Comparison of ENCODE assay signal across 37 cellular contexts in the genomic region with DNA sequence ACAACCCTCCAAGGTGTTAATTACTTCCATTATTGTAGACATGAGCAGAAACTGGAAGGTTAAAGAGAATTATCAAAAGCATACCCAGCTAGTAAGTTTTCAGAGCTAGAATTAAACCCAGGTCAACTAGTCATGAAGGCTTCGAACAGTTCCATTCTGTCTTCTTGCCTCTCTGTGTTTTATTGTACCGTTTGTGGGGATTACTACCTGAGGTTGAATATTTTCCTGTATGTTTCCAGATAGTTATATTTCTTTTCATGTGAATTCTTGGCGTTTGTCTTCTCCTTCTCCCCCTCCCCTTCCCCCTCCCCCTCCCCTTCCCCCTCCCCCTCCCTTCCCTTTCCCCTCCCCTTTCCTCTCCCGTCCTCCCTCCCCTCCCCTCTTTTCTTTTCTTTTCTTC.
A peak's percentile ranks its signal among the peaks of the same experiment; 100 is the strongest.
DNase-seq lines count a peak whose midpoint lies in the region; ATAC-seq, FAIRE-seq and TF ChIP-seq lines count a peak whose summit lies in the region.
"Had no signal": no experiment of that assay in that cellular context is flagged by ENCODE, and none has a peak within 500 bp of the region (broad histone marks: within the 10 kb centered on the region; RNA-seq: fewer than 3 reads in every experiment).

No MANE protein-coding gene starts in this region.

- no peak overlapping the region for H3K18ac ChIP-seq in H1 (ENCODE audit: extremely low read depth, low read length)

- H2BK15ac ChIP-seq in H1 (ENCODE audit: low read length): no peak overlapping the region

- H3K9me3 ChIP-seq in HepG2 (ENCODE audit: low read length) (no peaks in the 10 kb centered on the region), right lobe of liver (no peaks in the 10 kb centered on the region), K562 (replicated peaks; ENCODE audit: control insufficient read depth, insufficient read depth, low read depth, low read length) (no peaks in the 10 kb centered on the region), H1 (ENCODE audit: insufficient read depth in 2 of 2, low read depth in 1 of 2, low read length in 1 of 2) (no peaks in the 10 kb centered on the region), endodermal cell (ENCODE audit: control insufficient read depth, low read length) (peaks cover 5% of the 10 kb centered on the region)
- H3K9me3 ChIP-seq: A549; BE2C; BLaER1; BLaER1 treated with 17β-estradiol and CSF1 and Interleukin-3, amounts not matched to agents 10 nM and 100 nM; Caco-2 had no signal

- no peak overlapping the region for H2BK120ac ChIP-seq in H1 (replicated peaks; ENCODE audit: low read depth, low read length)

- POLR2A ChIA-PET in HepG2 (lab: Yijun Ruan, JAX): no interaction called here
- POLR2A ChIA-PET in K562 (lab: Yijun Ruan, JAX): no interaction called here
- POLR2A ChIA-PET in H1 (lab: Charles Lee; ENCODE audit: partially characterized antibody): interaction anchor here (1.7 kb wide), 1 partner anchor 16 kb away, joined by 5 read pairs; no protein-coding TSS in a partner anchor

- WGBS in HepG2 (ENCODE audit: low lambda C conversion rate): 8% methylated on average over 4 of the region's 4 CpGs
- WGBS in right lobe of liver (ENCODE audit: insufficient coverage, low coverage, low lambda C conversion rate, missing lambda C conversion rate): 55% methylated on average over 4 of the region's 4 CpGs
- 17% methylated on average over 3 of the region's 4 CpGs for WGBS in K562 (ENCODE audit: insufficient coverage, low coverage, missing lambda C conversion rate)
- WGBS in H1 (ENCODE audit: extremely low coverage in 1 of 2, insufficient coverage in 1 of 2, insufficient read length in 1 of 2, insufficient replicate concordance in 2 of 2, low coverage in 1 of 2, low lambda C conversion rate in 2 of 2, missing lambda C conversion rate in 1 of 2), 2 experiments: 94% methylated on average over 2 of the region's 4 CpGs; no CpG with 5 or more reads in 1 of the 2 experiments
- 86 to 96% methylated on average over 1 to 3 of the region's 4 CpGs for WGBS in endodermal cell (ENCODE audit: insufficient coverage in 1 of 2, insufficient read length in 1 of 2), 2 experiments

- in situ Hi-C loops in HepG2 (cut with HindIII; ENCODE audit: extremely low pct_ligation_motif_present, low pct_unique_long_range_greater_than_20kb) (no loop called here), K562 (cut with MboI) (no loop called here)

- H3K4me1 ChIP-seq in HepG2 (ENCODE audit: insufficient read depth, low read length): no peaks in the 10 kb centered on the region
- no peaks in the 10 kb centered on the region for H3K4me1 ChIP-seq in right lobe of liver
- no peaks in the 10 kb centered on the region for H3K4me1 ChIP-seq in K562 (replicated peaks in 1 of 2; ENCODE audit: control insufficient read depth in 2 of 2, insufficient read depth in 2 of 2, low read length in 2 of 2)
- H3K4me1 ChIP-seq in H1 (replicated peaks in 1 of 4; ENCODE audit: control insufficient read depth in 3 of 4, insufficient read depth in 4 of 4, low read length in 3 of 4): 0 out of 7 replicates have a peak, but pooled peaks cover 0 to 2% (median 0%) of the 10 kb centered on the region in 4 experiments
- peaks cover 4% of the 10 kb centered on the region for H3K4me1 ChIP-seq in endodermal cell (ENCODE audit: control insufficient read depth, insufficient read depth, low read length)
- H3K4me1 ChIP-seq: A549, BE2C, BLaER1, Caco-2 had no signal

- CTCF ChIA-PET in HepG2 (lab: Yijun Ruan, JAX; ENCODE audit: low intra/inter-chr PET ratio, low total read pairs): no interaction called here
- CTCF ChIA-PET in K562 (lab: Yijun Ruan, JAX; ENCODE audit: low intra/inter-chr PET ratio): no interaction called here
- CTCF ChIA-PET in H1 (lab: Charles Lee; ENCODE audit: partially characterized antibody): interaction anchor here (1.8 kb wide), 1 partner anchor 23 kb away, joined by 3 read pairs; no protein-coding TSS in a partner anchor

- TF ChIP-seq CTCF in HepG2 (CRISPR knock-in tag; IDR thresholded peaks at IDR 0.05) (no peak), right lobe of liver (IDR thresholded peaks at IDR 0.05) (no peak), K562 (IDR thresholded peaks at IDR 0.05 in 2 of 3, conservative IDR thresholded peaks at IDR 0.05 in 1 of 3; ENCODE audit: insufficient read depth in 2 of 3, low read depth in 1 of 3, low read length in 3 of 3) (no peak), H1 (IDR thresholded peaks at IDR 0.05; ENCODE audit: control extremely low read depth in 1 of 3, insufficient read depth in 1 of 3, low read depth in 1 of 3, low read length in 3 of 3) (no peak), endodermal cell (conservative IDR thresholded peaks at IDR 0.05) (no peak), type B pancreatic cell (conservative IDR thresholded peaks at IDR 0.05) (no peak)

- peaks cover 1% of the 10 kb centered on the region; the same call in 1 of the 2 replicates for H3K23me2 ChIP-seq in H1 (ENCODE audit: low read depth, low read length)

- H3K4me2 ChIP-seq in HepG2 (ENCODE audit: low read depth, low read length) (no peak overlapping the region), K562 (ENCODE audit: insufficient read depth, low read length) (no peak overlapping the region), H1 (ENCODE audit: insufficient read depth in 1 of 2, low read depth in 2 of 2, low read length in 2 of 2) (no peak overlapping the region)
- H3K4me2 ChIP-seq: A549; BLaER1; BLaER1 treated with 17β-estradiol and CSF1 and Interleukin-3, amounts not matched to agents 10 nM and 100 nM had no signal

- H3K14ac ChIP-seq in H1 (ENCODE audit: insufficient read length): no peak overlapping the region

- no peak overlapping the region for H4K5ac ChIP-seq in H1 (ENCODE audit: insufficient read length, low read depth, low read length)

- H3K9me3 Mint-ChIP-seq in endodermal cell (no peaks in the 10 kb centered on the region), type B pancreatic cell (no peaks in the 10 kb centered on the region)
- H3K9me3 Mint-ChIP-seq: CD4-positive, alpha-beta T cell; CD8-positive, alpha-beta T cell had no signal

- intact Hi-C loops in HepG2 (cut with micrococcal nuclease; ENCODE audit: unreplicated experiment): no loop called here
- intact Hi-C loops in right lobe of liver (cut with DNase I): no loop called here
- intact Hi-C loops in K562 (cut with micrococcal nuclease): no loop called here
- intact Hi-C loops in Right ventricle myocardium inferior (cut with DNase I): no loop called here

- no peak overlapping the region for H2AFZ ChIP-seq in HepG2 (ENCODE audit: low read length)
- no peak overlapping the region for H2AFZ ChIP-seq in K562 (ENCODE audit: low read depth, low read length)
- no peak overlapping the region for H2AFZ ChIP-seq in H1 (ENCODE audit: low read length)

- DNase-seq in HepG2 (ENCODE audit: low spot score): no peak
- no peak for DNase-seq in right lobe of liver
- no peak for DNase-seq in K562 (ENCODE audit: extremely low read depth in 1 of 4, low spot score in 3 of 4)
- DNase-seq in H1 (ENCODE audit: low read depth in 1 of 2, low spot score in 2 of 2): no peak
- peak; percentile 13 for DNase-seq in endodermal cell
- DNase-seq in Right ventricle myocardium inferior (ENCODE audit: missing footprints): no peak
- no peak for DNase-seq in type B pancreatic cell (ENCODE audit: extremely low spot score, unreplicated experiment)
- no peak for DNase-seq in activated CD4-positive, alpha-beta T cell treated with anti-CD3 and anti-CD28 coated beads, Interleukin-2, amount 50 U/mL, for 1 hour
- DNase-seq: 8988T; ACHN; AML-193; BE2C; C1 segment of cervical spinal cord; Caco-2; Calu3; CD4-positive, alpha-beta memory T cell; CD4-positive, alpha-beta T cell; CD4-positive, CD25-positive, alpha-beta regulatory T cell; CD8-positive, alpha-beta memory T cell; CD8-positive, alpha-beta T cell; COR-L47; DMS 273 treated with DMSO at 0.1 percent for 48 hours; DMS153; DMS53; DMS79; DMS79 treated with DMSO at 0.1 percent for 48 hours; DND-41; EL had no signal

- H2BK20ac ChIP-seq in H1 (ENCODE audit: low read length): no peak overlapping the region

- TF ChIP-seq EP300 in HepG2 (IDR thresholded peaks at IDR 0.05; ENCODE audit: low read depth in 2 of 2, low read length in 2 of 2) (no peak), HepG2 (CRISPR knock-in tag; IDR thresholded peaks at IDR 0.05; ENCODE audit: borderline replicate concordance) (no peak), K562 (IDR thresholded peaks at IDR 0.05; ENCODE audit: low read length) (no peak), H1 (IDR thresholded peaks at IDR 0.05; ENCODE audit: borderline replicate concordance in 1 of 2, low read depth in 2 of 2, low read length in 2 of 2) (no peak)

- H3K27me3 ChIP-seq in HepG2 (ENCODE audit: control insufficient read depth in 1 of 2, insufficient read depth in 2 of 2, low read length in 2 of 2): no peaks in the 10 kb centered on the region
- H3K27me3 ChIP-seq in right lobe of liver: no peaks in the 10 kb centered on the region
- H3K27me3 ChIP-seq in K562 (ENCODE audit: control insufficient read depth in 2 of 2, insufficient read depth in 2 of 2, low read length in 2 of 2): no peaks in the 10 kb centered on the region
- H3K27me3 ChIP-seq in H1 (replicated peaks in 1 of 4; ENCODE audit: control insufficient read depth in 3 of 4, extremely low read depth in 1 of 4, insufficient read depth in 3 of 4, low read length in 3 of 4): no peaks in the 10 kb centered on the region
- no peaks in the 10 kb centered on the region for H3K27me3 ChIP-seq in endodermal cell (ENCODE audit: control insufficient read depth, insufficient read depth, low read length, poor library complexity, severe bottlenecking)
- H3K27me3 ChIP-seq: BE2C; BLaER1; BLaER1 treated with 17β-estradiol and CSF1 and Interleukin-3, amounts not matched to agents 10 nM and 100 nM had no signal

- H3K27ac ChIP-seq in HepG2 (ENCODE audit: extremely low read length, insufficient read depth, low read length) (no peak overlapping the region), right lobe of liver (no peak overlapping the region), K562 (ENCODE audit: extremely low read depth, low read depth, low read length) (no peak overlapping the region), H1 (ENCODE audit: low read depth, low read length) (no peak overlapping the region), endodermal cell (ENCODE audit: low read depth, low read length) (no peak overlapping the region)
- H3K27ac ChIP-seq: 22Rv1; A549; BLaER1; BLaER1 treated with 17β-estradiol and CSF1 and Interleukin-3, amounts not matched to agents 10 nM and 100 nM; C4-2B had no signal

- no peak overlapping the region for H3K4ac ChIP-seq in H1 (replicated peaks; ENCODE audit: insufficient read length, low read depth, low read length)

- H3K4me3 ChIP-seq in HepG2 (replicated peaks in 1 of 3; ENCODE audit: insufficient read depth in 1 of 3, low read depth in 2 of 3, low read length in 3 of 3): no peak overlapping the region
- H3K4me3 ChIP-seq in right lobe of liver: no peak overlapping the region
- H3K4me3 ChIP-seq in K562: no peak overlapping the region
- no peak overlapping the region for H3K4me3 ChIP-seq in H1 (ENCODE audit: extremely low read depth in 1 of 4, insufficient read depth in 2 of 4, low read depth in 3 of 4, low read length in 4 of 4)
- H3K4me3 ChIP-seq in endodermal cell (ENCODE audit: low read length): no peak overlapping the region
- H3K4me3 ChIP-seq: A549; BLaER1; BLaER1 treated with 17β-estradiol and CSF1 and Interleukin-3, amounts not matched to agents 10 nM and 100 nM had no signal

- H3K23ac ChIP-seq in H1 (ENCODE audit: insufficient read length): no peak overlapping the region

- H3K9ac ChIP-seq in HepG2 (ENCODE audit: insufficient read depth, low read depth, low read length) (no peak overlapping the region), K562 (ENCODE audit: insufficient read depth in 1 of 2, low read depth in 2 of 2, low read length in 2 of 2) (no peak overlapping the region), H1 (replicated peaks in 1 of 4; ENCODE audit: extremely low read depth in 1 of 4, low read depth in 3 of 4, low read length in 3 of 4) (no peak overlapping the region), endodermal cell (ENCODE audit: extremely low read depth, low read length, poor library complexity, severe bottlenecking) (no peak overlapping the region)
- H3K9ac ChIP-seq: BLaER1; BLaER1 treated with 17β-estradiol and CSF1 and Interleukin-3, amounts not matched to agents 10 nM and 100 nM had no signal

- H2BK5ac ChIP-seq in H1 (ENCODE audit: low read depth, low read length): no peak overlapping the region

- H3K36me3 Mint-ChIP-seq in endodermal cell (ENCODE audit: low read depth) (no peaks in the 10 kb centered on the region), type B pancreatic cell (no peaks in the 10 kb centered on the region)
- H3K36me3 Mint-ChIP-seq: CD14-positive monocyte; CD4-positive, alpha-beta memory T cell; CD4-positive, CD25-positive, alpha-beta regulatory T cell; CD8-positive, alpha-beta memory T cell; CD8-positive, alpha-beta T cell had no signal

- H3K79me1 ChIP-seq in H1 (ENCODE audit: low read depth, low read length): no peaks in the 10 kb centered on the region

- no peak overlapping the region for H3K27ac Mint-ChIP-seq in endodermal cell
- no peak overlapping the region for H3K27ac Mint-ChIP-seq in type B pancreatic cell
- H3K27ac Mint-ChIP-seq: B cell; CD14-positive monocyte; CD4-positive, alpha-beta memory T cell; CD4-positive, alpha-beta T cell; CD4-positive, CD25-positive, alpha-beta regulatory T cell; CD8-positive, alpha-beta memory T cell; CD8-positive, alpha-beta T cell had no signal

- H4K8ac ChIP-seq in H1 (ENCODE audit: extremely low read depth, insufficient read depth, low read length): no peak overlapping the region

- 0 out of 2 replicates have a peak overlapping the region, but pooled peaks have one; percentile 68 for H2BK12ac ChIP-seq in H1 (ENCODE audit: low read depth, low read length)

- peaks cover 16% of the 10 kb centered on the region for H3K4me1 Mint-ChIP-seq in endodermal cell
- H3K4me1 Mint-ChIP-seq in type B pancreatic cell (ENCODE audit: unreplicated experiment): peaks cover 1% of the 10 kb centered on the region
- H3K4me1 Mint-ChIP-seq: B cell; CD14-positive monocyte; CD4-positive, alpha-beta memory T cell; CD4-positive, CD25-positive, alpha-beta regulatory T cell; CD8-positive, alpha-beta memory T cell had no signal

- ATAC-seq in HepG2 (no peak), right lobe of liver (no peak), K562 (no peak), Right ventricle myocardium inferior (no peak)
- ATAC-seq: A549; CD8-positive, alpha-beta T cell had no signal

- TF ChIP-seq RAD21 in HepG2 (CRISPR knock-in tag; IDR thresholded peaks at IDR 0.05) (no peak), K562 (CRISPR knock-in tag; conservative IDR thresholded peaks at IDR 0.05 in 1 of 2, IDR thresholded peaks at IDR 0.05 in 1 of 2) (no peak), H1 (IDR thresholded peaks at IDR 0.05 in 1 of 2, conservative IDR thresholded peaks at IDR 0.05 in 1 of 2; ENCODE audit: low read depth in 2 of 2, low read length in 2 of 2) (no peak)

- H3K36me3 ChIP-seq in HepG2 (replicated peaks in 1 of 2; ENCODE audit: control insufficient read depth in 1 of 2, insufficient read depth in 2 of 2, low read length in 2 of 2) (no peaks in the 10 kb centered on the region), right lobe of liver (no peaks in the 10 kb centered on the region), K562 (ENCODE audit: control insufficient read depth, insufficient read depth, low read length) (no peaks in the 10 kb centered on the region), H1 (ENCODE audit: control insufficient read depth in 2 of 4, insufficient read depth in 4 of 4, low read length in 3 of 4) (no peaks in the 10 kb centered on the region), endodermal cell (ENCODE audit: control insufficient read depth, insufficient read depth, low read length) (no peaks in the 10 kb centered on the region)
- H3K36me3 ChIP-seq: BE2C; BLaER1; BLaER1 treated with 17β-estradiol and CSF1 and Interleukin-3, amounts not matched to agents 10 nM and 100 nM had no signal

- BruUV-seq in HepG2 (replicated peaks; lab: Mats Ljungman, UMichigan) (no TSS peak), K562 (replicated peaks; lab: Mats Ljungman, UMichigan) (no TSS peak)

- no peak overlapping the region for H3K56ac ChIP-seq in H1 (replicated peaks; ENCODE audit: insufficient read length, low read depth, low read length)

- H4K91ac ChIP-seq in H1 (replicated peaks; ENCODE audit: insufficient read length, low read length): no peak overlapping the region

- H2AK5ac ChIP-seq in H1 (ENCODE audit: low read depth, low read length): 0 out of 2 replicates have a peak overlapping the region, but pooled peaks have one; percentile 75

- H3K27me3 Mint-ChIP-seq in endodermal cell (ENCODE audit: insufficient read depth) (no peaks in the 10 kb centered on the region), type B pancreatic cell (peaks cover 5% of the 10 kb centered on the region)
- H3K27me3 Mint-ChIP-seq: B cell; CD4-positive, alpha-beta T cell; CD4-positive, CD25-positive, alpha-beta regulatory T cell had no signal

- TF ChIP-seq POLR2A in HepG2 (IDR thresholded peaks at IDR 0.05; ENCODE audit: insufficient read depth in 1 of 2, low read depth in 2 of 2, low read length in 2 of 2) (no peak), right lobe of liver (IDR thresholded peaks at IDR 0.05) (no peak), K562 (conservative IDR thresholded peaks at IDR 0.05) (no peak), H1 (IDR thresholded peaks at IDR 0.05; ENCODE audit: control extremely low read depth in 1 of 2, low read depth in 2 of 2, low read length in 2 of 2) (no peak)

- H3K79me2 ChIP-seq in HepG2 (ENCODE audit: insufficient read depth, low read length) (no peaks in the 10 kb centered on the region), K562 (ENCODE audit: control insufficient read depth, insufficient read depth, low read length) (no peaks in the 10 kb centered on the region), H1 (ENCODE audit: control insufficient read depth in 1 of 2, insufficient read depth in 2 of 2, low read length in 2 of 2) (no peaks in the 10 kb centered on the region)

- no peaks in the 10 kb centered on the region for H3K9me1 ChIP-seq in K562 (ENCODE audit: control insufficient read depth, insufficient read depth, low read length)

- H3K4me3 Mint-ChIP-seq in endodermal cell: no peak overlapping the region
- no peak overlapping the region for H3K4me3 Mint-ChIP-seq in type B pancreatic cell
- H3K4me3 Mint-ChIP-seq: B cell; CD14-positive monocyte; CD4-positive, alpha-beta memory T cell; CD4-positive, alpha-beta T cell; CD4-positive, CD25-positive, alpha-beta regulatory T cell; CD8-positive, alpha-beta memory T cell; CD8-positive, alpha-beta T cell had no signal

- FAIRE-seq in HepG2 (lab: Jason Lieb, UNC): no peak
- no peak for FAIRE-seq in K562 (lab: Jason Lieb, UNC)
- no peak for FAIRE-seq in H1 (lab: Jason Lieb, UNC)
- FAIRE-seq: A204.1, A549, D721Med had no signal

- H4K20me1 ChIP-seq in HepG2 (ENCODE audit: insufficient read depth, low read length) (no peaks in the 10 kb centered on the region), K562 (replicated peaks; ENCODE audit: control insufficient read depth, insufficient read depth, low read length) (no peaks in the 10 kb centered on the region), H1 (replicated peaks in 1 of 2; ENCODE audit: control insufficient read depth in 1 of 2, insufficient read depth in 2 of 2, low read length in 2 of 2) (no peaks in the 10 kb centered on the region)
- H4K20me1 ChIP-seq: BLaER1; BLaER1 treated with 17β-estradiol and CSF1 and Interleukin-3, amounts not matched to agents 10 nM and 100 nM had no signal
